8 cellular contexts compared by ENCODE assay signal in the genomic region with DNA sequence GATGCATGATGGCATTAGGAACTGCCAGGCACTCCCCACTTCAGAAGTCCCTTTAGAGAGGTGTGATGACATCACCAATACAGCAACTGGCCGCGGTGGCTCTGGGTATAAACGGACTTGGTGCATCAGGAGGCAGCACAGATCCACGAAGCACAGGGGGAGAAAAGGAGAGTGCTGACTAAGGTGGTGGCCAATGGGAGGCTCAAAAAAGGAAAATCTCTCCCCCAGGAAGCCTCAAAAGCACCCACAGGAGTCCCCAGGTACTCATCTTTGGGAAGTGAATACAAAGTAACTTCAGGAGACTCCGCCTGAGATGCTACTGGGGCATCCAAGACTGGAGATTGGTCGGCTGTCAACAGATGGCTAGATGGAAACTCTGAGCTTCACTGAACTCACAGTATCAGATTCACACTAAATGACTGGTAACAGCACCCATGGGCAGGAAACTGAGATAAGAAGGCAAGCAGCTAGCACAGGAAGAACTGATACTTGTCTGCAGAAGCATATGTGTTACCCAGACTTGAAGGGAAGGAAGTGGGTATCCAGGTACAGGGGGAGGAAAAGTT. TPM values are rescaled to one million over a fixed set of nuclear protein-coding genes. Genes with fewer than 3 reads are reported as not detected.
DNase-seq lines count a peak whose midpoint lies in the region; ATAC-seq and TF ChIP-seq lines count a peak whose summit lies in the region.

No MANE protein-coding gene starts in this region.

- intact Hi-C loops in adrenal gland (cut with DNase I), result no loop called here

- H3K27me3 Mint-ChIP-seq in activated CD4-positive, alpha-beta memory T cell treated with anti-CD3 and anti-CD28 coated beads, Interleukin-2, amount 10 ng/mL, durations not matched to agents 7 days and 5 days, result no peaks in the 10 kb centered on the region
- no peaks in the 10 kb centered on the region for H3K27me3 Mint-ChIP-seq in natural killer cell treated with Interleukin-12 subunit alpha and Interleukin-12 subunit beta and Interleukin-15 and Interleukin-18, amount 100 ng/mL, for 72 hours

- CTCF ChIA-PET in activated CD4-positive, alpha-beta memory T cell treated with anti-CD3 and anti-CD28 coated beads, Interleukin-2, amount 10 ng/mL, durations not matched to agents 7 days and 5 days (lab: Charles Lee), result interaction anchor here (0.6 to 2.7 kb wide), 7 partner anchors 8 to 307 kb away, joined by 3 to 21 read pairs (median 5); partner anchors contain the start of gene CCDC171

- H3K4me1 ChIP-seq in adrenal gland (replicated peaks in 1 of 2), result peaks cover 7 to 25% of the 10 kb centered on the region in 2 donors

- no peaks in the 10 kb centered on the region for H3K27me3 ChIP-seq in adrenal gland

- H3K9me3 ChIP-seq in adrenal gland (replicated peaks in 1 of 3), result no peaks in the 10 kb centered on the region

- H3K27ac ChIP-seq in coronary artery, result no peak overlapping the region
- H3K27ac ChIP-seq in adrenal gland, result no peak overlapping the region

- peak; percentile 70 for DNase-seq in activated CD4-positive, alpha-beta memory T cell treated with anti-CD3 and anti-CD28 coated beads, Interleukin-2, amount 10 ng/mL, durations not matched to agents 7 days and 5 days
- peak; percentile 75 for DNase-seq in natural killer cell treated with Interleukin-12 subunit alpha and Interleukin-12 subunit beta and Interleukin-15 and Interleukin-18, amount 100 ng/mL, for 72 hours (ENCODE audit: low spot score)
- no peak for DNase-seq in NCI-H226
- DNase-seq in coronary artery (ENCODE audit: low spot score), result no peak
- no peak for DNase-seq in mesenteric fat pad (ENCODE audit: low spot score)
- DNase-seq in adrenal gland, result no peak

- peaks cover 4% of the 10 kb centered on the region for H3K9me3 Mint-ChIP-seq in activated CD4-positive, alpha-beta memory T cell treated with anti-CD3 and anti-CD28 coated beads, Interleukin-2, amount 10 ng/mL, durations not matched to agents 7 days and 5 days
- peaks cover 3% of the 10 kb centered on the region for H3K9me3 Mint-ChIP-seq in natural killer cell treated with Interleukin-12 subunit alpha and Interleukin-12 subunit beta and Interleukin-15 and Interleukin-18, amount 100 ng/mL, for 72 hours

- ATAC-seq in GM19023 (IDR thresholded peaks at IDR 0.05; ENCODE audit: unreplicated experiment) (peak; percentile 72), HG03064 (IDR thresholded peaks at IDR 0.05; ENCODE audit: low read depth, unreplicated experiment) (peak; percentile 85)
- ATAC-seq in natural killer cell treated with Interleukin-12 subunit alpha and Interleukin-12 subunit beta and Interleukin-15 and Interleukin-18, amount 100 ng/mL, for 72 hours, result peak; percentile 78 to 82

- H3K36me3 Mint-ChIP-seq in activated CD4-positive, alpha-beta memory T cell treated with anti-CD3 and anti-CD28 coated beads, Interleukin-2, amount 10 ng/mL, durations not matched to agents 7 days and 5 days (ENCODE audit: low read depth), result peaks cover 36% of the 10 kb centered on the region
- H3K36me3 Mint-ChIP-seq in natural killer cell treated with Interleukin-12 subunit alpha and Interleukin-12 subunit beta and Interleukin-15 and Interleukin-18, amount 100 ng/mL, for 72 hours, result peaks cover 8% of the 10 kb centered on the region

- H3K4me3 ChIP-seq in coronary artery (no peak overlapping the region), adrenal gland (no peak overlapping the region)

- no peak for TF ChIP-seq CTCF in coronary artery (IDR thresholded peaks at IDR 0.05)
- TF ChIP-seq CTCF in adrenal gland (IDR thresholded peaks at IDR 0.05), result no peak

- H3K4me1 Mint-ChIP-seq in activated CD4-positive, alpha-beta memory T cell treated with anti-CD3 and anti-CD28 coated beads, Interleukin-2, amount 10 ng/mL, durations not matched to agents 7 days and 5 days, result peaks cover 70% of the 10 kb centered on the region
- peaks cover 57 to 59% of the 10 kb centered on the region in 2 donors for H3K4me1 Mint-ChIP-seq in natural killer cell treated with Interleukin-12 subunit alpha and Interleukin-12 subunit beta and Interleukin-15 and Interleukin-18, amount 100 ng/mL, for 72 hours (ENCODE audit: low read depth in 2 of 2)

- peak overlapping the region; percentile 69 for H3K4me3 Mint-ChIP-seq in activated CD4-positive, alpha-beta memory T cell treated with anti-CD3 and anti-CD28 coated beads, Interleukin-2, amount 10 ng/mL, durations not matched to agents 7 days and 5 days
- peak overlapping the region; percentile 88 for H3K4me3 Mint-ChIP-seq in natural killer cell treated with Interleukin-12 subunit alpha and Interleukin-12 subunit beta and Interleukin-15 and Interleukin-18, amount 100 ng/mL, for 72 hours

- TF ChIP-seq POLR2A in adrenal gland (IDR thresholded peaks at IDR 0.05), result no peak

- WGBS in adrenal gland, 4 donors, result 79 to 89% (median 84%) methylated on average over 6 of the region's 6 CpGs

- no peaks in the 10 kb centered on the region for H3K36me3 ChIP-seq in adrenal gland (replicated peaks in 1 of 2)

- POLR2A ChIA-PET in activated CD4-positive, alpha-beta memory T cell treated with anti-CD3 and anti-CD28 coated beads, Interleukin-2, amount 10 ng/mL, durations not matched to agents 7 days and 5 days (lab: Charles Lee), result interaction anchor here (0.7 to 2.4 kb wide), 9 partner anchors 9 to 213 kb away, joined by 3 to 35 read pairs (median 4); partner anchors contain the start of genes PSIP1, SNAPC3 and TTC39B

- peak overlapping the region; percentile 98 for H3K27ac Mint-ChIP-seq in activated CD4-positive, alpha-beta memory T cell treated with anti-CD3 and anti-CD28 coated beads, Interleukin-2, amount 10 ng/mL, durations not matched to agents 7 days and 5 days
- H3K27ac Mint-ChIP-seq in natural killer cell treated with Interleukin-12 subunit alpha and Interleukin-12 subunit beta and Interleukin-15 and Interleukin-18, amount 100 ng/mL, for 72 hours, result peak overlapping the region; percentile 94 to 99

RNA-seq across cellular contexts. Expression of gene TTC39B, which starts 7.6 kb away (rescaled TPM):
- total RNA-seq in activated CD4-positive, alpha-beta memory T cell treated with anti-CD3 and anti-CD28 coated beads, Interleukin-2, amount 10 ng/mL, durations not matched to agents 7 days and 5 days, result 10 to 100 TPM; 27.5 to 29.6 TPM
- 10 to 100 TPM; 12.4 to 20.6 TPM for total RNA-seq in natural killer cell treated with Interleukin-12 subunit alpha and Interleukin-12 subunit beta and Interleukin-15 and Interleukin-18, amount 100 ng/mL, for 72 hours
- total RNA-seq in mesenteric fat pad (7.2 TPM), adrenal gland (10 to 100 TPM in 6 of 8 donors, 1 to 10 TPM in 2; 7.3 to 14.4 (median 12.8) TPM)
- 1 to 10 TPM; 3.7 to 6.8 (median 4.9) TPM for polyA plus RNA-seq in adrenal gland

Comparison
In these comparisons a context has a peak if more than half of its experiments do, and no peak if none do; other contexts are left out.
1. DNase-seq: peak in activated CD4-positive, alpha-beta memory T cell treated with anti-CD3 and anti-CD28 coated beads, Interleukin-2, amount 10 ng/mL, durations not matched to agents 7 days and 5 days (single experiment) and natural killer cell treated with Interleukin-12 subunit alpha and Interleukin-12 subunit beta and Interleukin-15 and Interleukin-18, amount 100 ng/mL, for 72 hours (single experiment); none in NCI-H226 (single experiment), coronary artery (single experiment), mesenteric fat pad (single experiment) and adrenal gland (0 of 7).
2. Peak in every context shown above with its lines, with median percentiles within 50 percentile points of each other: ATAC-seq.